8 cellular contexts compared by ENCODE assay signal in genomic region chr4:122045533-122045932, GRCh38.
DNase-seq lines count a peak whose midpoint lies in the region; ATAC-seq, FAIRE-seq and TF ChIP-seq lines count a peak whose summit lies in the region.

No MANE protein-coding gene starts in this region.

- H2AFZ ChIP-seq in K562 (ENCODE audit: low read depth, low read length) = no peak overlapping the region

- H3K4me3 Mint-ChIP-seq in activated CD8-positive, alpha-beta T cell treated with anti-CD3 and anti-CD28 coated beads for 36 hours = no peak overlapping the region
- H3K4me3 Mint-ChIP-seq in activated CD8-positive, alpha-beta T cell treated with anti-CD3 and anti-CD28 coated beads, Interleukin-2, amount 10 ng/mL, durations not matched to agents 7 days and 5 days = no peak overlapping the region

- no peak for FAIRE-seq in K562 (lab: Jason Lieb, UNC)

- no peak for ATAC-seq in activated CD8-positive, alpha-beta T cell treated with anti-CD3 and anti-CD28 coated beads for 36 hours
- no peak for ATAC-seq in activated CD8-positive, alpha-beta T cell treated with anti-CD3 and anti-CD28 coated beads, Interleukin-2, amount 10 ng/mL, durations not matched to agents 7 days and 5 days
- ATAC-seq in K562 = no peak
- no peak for ATAC-seq in HG02588 (IDR thresholded peaks at IDR 0.05; ENCODE audit: unreplicated experiment)
- no peak for ATAC-seq in sciatic nerve

- H3K79me2 ChIP-seq in K562 (ENCODE audit: control insufficient read depth, insufficient read depth, low read length) = no peaks in the 10 kb centered on the region

- no peaks in the 10 kb centered on the region for H3K36me3 Mint-ChIP-seq in activated CD8-positive, alpha-beta T cell treated with anti-CD3 and anti-CD28 coated beads for 36 hours (ENCODE audit: low read depth)
- H3K36me3 Mint-ChIP-seq in activated CD8-positive, alpha-beta T cell treated with anti-CD3 and anti-CD28 coated beads, Interleukin-2, amount 10 ng/mL, durations not matched to agents 7 days and 5 days (ENCODE audit: low read depth) = no peaks in the 10 kb centered on the region

- BruUV-seq in K562 (replicated peaks; lab: Mats Ljungman, UMichigan) = no TSS peak

- no peak overlapping the region for H3K4me3 ChIP-seq in K562
- no peak overlapping the region for H3K4me3 ChIP-seq in skeletal muscle satellite cell (ENCODE audit: low read length)

- intact Hi-C loops in activated CD8-positive, alpha-beta T cell treated with anti-CD3 and anti-CD28 coated beads for 36 hours (cut with micrococcal nuclease) = no loop called here
- intact Hi-C loops in K562 (cut with micrococcal nuclease) (no loop called here), sciatic nerve (cut with DNase I) (no loop called here)

- H3K9me3 Mint-ChIP-seq in activated CD8-positive, alpha-beta T cell treated with anti-CD3 and anti-CD28 coated beads for 36 hours = no peaks in the 10 kb centered on the region
- H3K9me3 Mint-ChIP-seq in activated CD8-positive, alpha-beta T cell treated with anti-CD3 and anti-CD28 coated beads, Interleukin-2, amount 10 ng/mL, durations not matched to agents 7 days and 5 days (ENCODE audit: insufficient read depth) = no peaks in the 10 kb centered on the region

- no peaks in the 10 kb centered on the region for H3K9me3 ChIP-seq in K562 (replicated peaks; ENCODE audit: control insufficient read depth, insufficient read depth, low read depth, low read length)
- no peaks in the 10 kb centered on the region for H3K9me3 ChIP-seq in skeletal muscle satellite cell (replicated peaks; ENCODE audit: low read length)

- in situ Hi-C loops in K562 (cut with MboI) = no loop called here

- TF ChIP-seq POLR2A in K562 (conservative IDR thresholded peaks at IDR 0.05) = no peak

- CTCF ChIA-PET in activated CD8-positive, alpha-beta T cell treated with anti-CD3 and anti-CD28 coated beads for 36 hours (lab: Charles Lee) = no interaction called here
- CTCF ChIA-PET in activated CD8-positive, alpha-beta T cell treated with anti-CD3 and anti-CD28 coated beads, Interleukin-2, amount 10 ng/mL, durations not matched to agents 7 days and 5 days (lab: Charles Lee) = no interaction called here
- CTCF ChIA-PET in K562 (lab: Yijun Ruan, JAX; ENCODE audit: low intra/inter-chr PET ratio) = no interaction called here

- peak; percentile 13 for DNase-seq in activated CD8-positive, alpha-beta T cell treated with anti-CD3 and anti-CD28 coated beads for 36 hours
- DNase-seq in activated CD8-positive, alpha-beta T cell treated with anti-CD3 and anti-CD28 coated beads, Interleukin-2, amount 10 ng/mL, durations not matched to agents 7 days and 5 days = no peak
- DNase-seq in NCI-H2171 treated with DMSO at 0.1 percent for 48 hours (lab: John Stamatoyannopoulos, UW) (peak; percentile 55), K562 (ENCODE audit: extremely low read depth in 1 of 4, low spot score in 3 of 4) (peak in 1 of 4 experiments; percentile 12), sciatic nerve (ENCODE audit: low spot score) (no peak), GM19240 (ENCODE audit: insufficient read length, low spot score) (no peak)

- TF ChIP-seq CTCF in activated CD8-positive, alpha-beta T cell treated with anti-CD3 and anti-CD28 coated beads for 36 hours (IDR thresholded peaks at IDR 0.05) = no peak
- no peak for TF ChIP-seq CTCF in K562 (IDR thresholded peaks at IDR 0.05 in 2 of 3, conservative IDR thresholded peaks at IDR 0.05 in 1 of 3; ENCODE audit: insufficient read depth in 2 of 3, low read depth in 1 of 3, low read length in 3 of 3)

- no peaks in the 10 kb centered on the region for H3K4me1 ChIP-seq in K562 (replicated peaks in 1 of 2; ENCODE audit: control insufficient read depth in 2 of 2, insufficient read depth in 2 of 2, low read length in 2 of 2)
- H3K4me1 ChIP-seq in skeletal muscle satellite cell (ENCODE audit: control insufficient read depth, insufficient read depth, low read length) = peaks cover 9% of the 10 kb centered on the region

- no peaks in the 10 kb centered on the region for H3K4me1 Mint-ChIP-seq in activated CD8-positive, alpha-beta T cell treated with anti-CD3 and anti-CD28 coated beads for 36 hours (ENCODE audit: low read depth)
- H3K4me1 Mint-ChIP-seq in activated CD8-positive, alpha-beta T cell treated with anti-CD3 and anti-CD28 coated beads, Interleukin-2, amount 10 ng/mL, durations not matched to agents 7 days and 5 days (ENCODE audit: low read depth) = no peaks in the 10 kb centered on the region

- H3K27me3 Mint-ChIP-seq in activated CD8-positive, alpha-beta T cell treated with anti-CD3 and anti-CD28 coated beads for 36 hours = peaks cover 11% of the 10 kb centered on the region
- H3K27me3 Mint-ChIP-seq in activated CD8-positive, alpha-beta T cell treated with anti-CD3 and anti-CD28 coated beads, Interleukin-2, amount 10 ng/mL, durations not matched to agents 7 days and 5 days (ENCODE audit: low read depth) = peaks cover 16% of the 10 kb centered on the region

- H3K4me2 ChIP-seq in K562 (ENCODE audit: insufficient read depth, low read length) (no peak overlapping the region), skeletal muscle satellite cell (ENCODE audit: low read length) (peak overlapping the region; percentile 22)

- no peak overlapping the region for H3K27ac Mint-ChIP-seq in activated CD8-positive, alpha-beta T cell treated with anti-CD3 and anti-CD28 coated beads for 36 hours
- H3K27ac Mint-ChIP-seq in activated CD8-positive, alpha-beta T cell treated with anti-CD3 and anti-CD28 coated beads, Interleukin-2, amount 10 ng/mL, durations not matched to agents 7 days and 5 days = no peak overlapping the region

- POLR2A ChIA-PET in activated CD8-positive, alpha-beta T cell treated with anti-CD3 and anti-CD28 coated beads for 36 hours (lab: Charles Lee) = no interaction called here
- POLR2A ChIA-PET in activated CD8-positive, alpha-beta T cell treated with anti-CD3 and anti-CD28 coated beads, Interleukin-2, amount 10 ng/mL, durations not matched to agents 7 days and 5 days (lab: Charles Lee) = no interaction called here
- POLR2A ChIA-PET in K562 (lab: Yijun Ruan, JAX) = no interaction called here

- H3K9ac ChIP-seq in K562 (ENCODE audit: insufficient read depth in 1 of 2, low read depth in 2 of 2, low read length in 2 of 2) (no peak overlapping the region), skeletal muscle satellite cell (ENCODE audit: low read depth, low read length) (no peak overlapping the region)

- no peak for TF ChIP-seq RAD21 in K562 (CRISPR knock-in tag; conservative IDR thresholded peaks at IDR 0.05 in 1 of 2, IDR thresholded peaks at IDR 0.05 in 1 of 2)

- no peaks in the 10 kb centered on the region for H4K20me1 ChIP-seq in K562 (replicated peaks; ENCODE audit: control insufficient read depth, insufficient read depth, low read length)

- no peaks in the 10 kb centered on the region for H3K9me1 ChIP-seq in K562 (ENCODE audit: control insufficient read depth, insufficient read depth, low read length)

- peaks cover 2 to 3% of the 10 kb centered on the region in 2 experiments; a peak in 2 of 5 replicates for H3K27me3 ChIP-seq in K562 (ENCODE audit: control insufficient read depth in 2 of 2, insufficient read depth in 2 of 2, low read length in 2 of 2)
- no peaks in the 10 kb centered on the region for H3K27me3 ChIP-seq in skeletal muscle satellite cell (ENCODE audit: control insufficient read depth, insufficient read depth, low read length)

- H3K36me3 ChIP-seq in K562 (ENCODE audit: control insufficient read depth, insufficient read depth, low read length) (no peaks in the 10 kb centered on the region), skeletal muscle satellite cell (ENCODE audit: insufficient read depth, low read length) (no peaks in the 10 kb centered on the region)

- H3K27ac ChIP-seq in K562 (ENCODE audit: extremely low read depth, low read depth, low read length) = no peak overlapping the region

- TF ChIP-seq EP300 in K562 (IDR thresholded peaks at IDR 0.05; ENCODE audit: low read length) = no peak

TF ChIP-seq in K562, 482 proteins besides CTCF, POLR2A, EP300 and RAD21:
- no peak for TF ChIP-seq NFE2L1 (tag; IDR thresholded peaks at IDR 0.05; ENCODE audit: borderline replicate concordance, low read depth)
- TF ChIP-seq NFIC (IDR thresholded peaks at IDR 0.05) = peak; percentile 76
- TF ChIP-seq SMARCA4 (IDR thresholded peaks at IDR 0.05) = no peak
- no peak for TF ChIP-seq ETS2 (tag; IDR thresholded peaks at IDR 0.05; ENCODE audit: borderline replicate concordance, poor library complexity, severe bottlenecking)
TF ChIP-seq in K562: peak in this region for 1.

Comparison
In these comparisons a context has a peak if more than half of its experiments do, and no peak if none do; other contexts are left out.
1. DNase-seq: peak in activated CD8-positive, alpha-beta T cell treated with anti-CD3 and anti-CD28 coated beads for 36 hours (single experiment) and NCI-H2171 treated with DMSO at 0.1 percent for 48 hours (single experiment); none in activated CD8-positive, alpha-beta T cell treated with anti-CD3 and anti-CD28 coated beads, Interleukin-2, amount 10 ng/mL, durations not matched to agents 7 days and 5 days (single experiment), sciatic nerve (single experiment) and GM19240 (single experiment).